Comparison of ENCODE assay signal across 1 cellular context in genomic region chr2:222690564-222691200, GRCh38.
TF ChIP-seq lines count a peak whose summit lies in the region.

No MANE protein-coding gene starts in this region.

TF ChIP-seq in HepG2, 621 proteins besides CTCF, POLR2A, EP300 and RAD21 (continued from another document):
- TF ChIP-seq, protein P1, sequence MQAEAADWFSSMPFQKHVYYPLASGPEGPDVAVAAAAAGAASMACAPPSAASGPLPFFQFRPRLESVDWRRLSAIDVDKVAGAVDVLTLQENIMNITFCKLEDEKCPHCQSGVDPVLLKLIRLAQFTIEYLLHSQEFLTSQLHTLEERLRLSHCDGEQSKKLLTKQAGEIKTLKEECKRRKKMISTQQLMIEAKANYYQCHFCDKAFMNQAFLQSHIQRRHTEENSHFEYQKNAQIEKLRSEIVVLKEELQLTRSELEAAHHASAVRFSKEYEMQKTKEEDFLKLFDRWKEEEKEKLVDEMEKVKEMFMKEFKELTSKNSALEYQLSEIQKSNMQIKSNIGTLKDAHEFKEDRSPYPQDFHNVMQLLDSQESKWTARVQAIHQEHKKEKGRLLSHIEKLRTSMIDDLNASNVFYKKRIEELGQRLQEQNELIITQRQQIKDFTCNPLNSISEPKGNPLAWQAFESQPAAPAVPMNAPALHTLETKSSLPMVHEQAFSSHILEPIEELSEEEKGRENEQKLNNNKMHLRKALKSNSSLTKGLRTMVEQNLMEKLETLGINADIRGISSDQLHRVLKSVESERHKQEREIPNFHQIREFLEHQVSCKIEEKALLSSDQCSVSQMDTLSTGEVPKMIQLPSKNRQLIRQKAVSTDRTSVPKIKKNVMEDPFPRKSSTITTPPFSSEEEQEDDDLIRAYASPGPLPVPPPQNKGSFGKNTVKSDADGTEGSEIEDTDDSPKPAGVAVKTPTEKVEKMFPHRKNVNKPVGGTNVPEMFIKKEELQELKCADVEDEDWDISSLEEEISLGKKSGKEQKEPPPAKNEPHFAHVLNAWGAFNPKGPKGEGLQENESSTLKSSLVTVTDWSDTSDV (CRISPR knock-in tag; IDR thresholded peaks at IDR 0.05), result no peak
- TF ChIP-seq, protein P2, sequence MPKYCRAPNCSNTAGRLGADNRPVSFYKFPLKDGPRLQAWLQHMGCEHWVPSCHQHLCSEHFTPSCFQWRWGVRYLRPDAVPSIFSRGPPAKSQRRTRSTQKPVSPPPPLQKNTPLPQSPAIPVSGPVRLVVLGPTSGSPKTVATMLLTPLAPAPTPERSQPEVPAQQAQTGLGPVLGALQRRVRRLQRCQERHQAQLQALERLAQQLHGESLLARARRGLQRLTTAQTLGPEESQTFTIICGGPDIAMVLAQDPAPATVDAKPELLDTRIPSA (CRISPR knock-in tag; IDR thresholded peaks at IDR 0.05; ENCODE audit: borderline replicate concordance), result no peak
- no peak for TF ChIP-seq NR2C2 (CRISPR knock-in tag; IDR thresholded peaks at IDR 0.05; ENCODE audit: borderline replicate concordance)
- TF ChIP-seq THAP11 (CRISPR knock-in tag; IDR thresholded peaks at IDR 0.05), result peak; percentile 67
- no peak for TF ChIP-seq PREB (CRISPR knock-in tag; IDR thresholded peaks at IDR 0.05)
- peak; percentile 68; the same call in 1 of the 2 replicates for TF ChIP-seq ISL2 (CRISPR knock-in tag; IDR thresholded peaks at IDR 0.05)
